Comparison of ENCODE assay signal across 1 cellular context in genomic region chr1:52925571-52926005, GRCh38.
A peak's percentile ranks its signal among the peaks of the same experiment; 100 is the strongest.
TF ChIP-seq lines count a peak whose summit lies in the region.

No MANE protein-coding gene starts in this region.

TF ChIP-seq in HepG2, 621 proteins besides CTCF, POLR2A, EP300 and RAD21 (continued from another document and continues in another):
- TF ChIP-seq ZNF687 (CRISPR knock-in tag; IDR thresholded peaks at IDR 0.05) = no peak
- TF ChIP-seq ZNF547 (CRISPR knock-in tag; IDR thresholded peaks at IDR 0.05) = no peak
- no peak for TF ChIP-seq XBP1 (CRISPR knock-in tag; IDR thresholded peaks at IDR 0.05)
- TF ChIP-seq ADNP (CRISPR knock-in tag; IDR thresholded peaks at IDR 0.05) = no peak
- TF ChIP-seq MYNN (CRISPR knock-in tag; IDR thresholded peaks at IDR 0.05; ENCODE audit: low read depth) = peak; percentile 100
- TF ChIP-seq ZSCAN9 (CRISPR knock-in tag; IDR thresholded peaks at IDR 0.05; ENCODE audit: borderline replicate concordance) = no peak
- no peak for TF ChIP-seq RELA (CRISPR knock-in tag; IDR thresholded peaks at IDR 0.05)
- no peak for TF ChIP-seq CHCHD3 (CRISPR knock-in tag; IDR thresholded peaks at IDR 0.05)
- no peak for TF ChIP-seq SMARCC2 (IDR thresholded peaks at IDR 0.05)
- TF ChIP-seq ZNF251 (CRISPR knock-in tag; IDR thresholded peaks at IDR 0.05) = no peak
- TF ChIP-seq ZNF629 (CRISPR knock-in tag; conservative IDR thresholded peaks at IDR 0.05) = no peak
- no peak for TF ChIP-seq ARNTL (CRISPR knock-in tag; IDR thresholded peaks at IDR 0.05)
- TF ChIP-seq ZKSCAN5 (CRISPR knock-in tag; IDR thresholded peaks at IDR 0.05) = no peak
- TF ChIP-seq HNRNPUL1 (IDR thresholded peaks at IDR 0.05; ENCODE audit: low read depth, low read length) = no peak
- no peak for TF ChIP-seq ZNF563 (CRISPR knock-in tag; IDR thresholded peaks at IDR 0.05)
- no peak for TF ChIP-seq FUBP1 (CRISPR knock-in tag; IDR thresholded peaks at IDR 0.05; ENCODE audit: borderline replicate concordance)
- TF ChIP-seq DNMT3B (CRISPR knock-in tag; conservative IDR thresholded peaks at IDR 0.05) = no peak
- TF ChIP-seq ZNF407 (CRISPR knock-in tag; IDR thresholded peaks at IDR 0.05; ENCODE audit: not compliant biosample characterization) = no peak
- TF ChIP-seq SP5 (CRISPR knock-in tag; IDR thresholded peaks at IDR 0.05; ENCODE audit: borderline replicate concordance, low read depth) = no peak
- no peak for TF ChIP-seq KDM3A (CRISPR knock-in tag; IDR thresholded peaks at IDR 0.05; ENCODE audit: low read depth)
- no peak for TF ChIP-seq SAFB2 (CRISPR knock-in tag; IDR thresholded peaks at IDR 0.05; ENCODE audit: borderline replicate concordance, low read depth)
- TF ChIP-seq RFX1 (IDR thresholded peaks at IDR 0.05) = no peak
- TF ChIP-seq ZNF597 (CRISPR knock-in tag; IDR thresholded peaks at IDR 0.05) = no peak
- TF ChIP-seq ZFP91 (CRISPR knock-in tag; IDR thresholded peaks at IDR 0.05; ENCODE audit: borderline replicate concordance) = no peak
- TF ChIP-seq ZNF724P (CRISPR knock-in tag; IDR thresholded peaks at IDR 0.05; ENCODE audit: borderline replicate concordance) = no peak
- no peak; the same call in 1 of the 2 replicates for TF ChIP-seq ZNF878 (CRISPR knock-in tag; IDR thresholded peaks at IDR 0.05)
- TF ChIP-seq ZNF556 (CRISPR knock-in tag; IDR thresholded peaks at IDR 0.05; ENCODE audit: borderline replicate concordance) = no peak
- TF ChIP-seq HIC2 (CRISPR knock-in tag; IDR thresholded peaks at IDR 0.05; ENCODE audit: low read depth) = no peak
- peak; percentile 54; the same call in 1 of the 2 replicates for TF ChIP-seq KMT2B (CRISPR knock-in tag; IDR thresholded peaks at IDR 0.05)
- no peak for TF ChIP-seq KLF16 (CRISPR knock-in tag; IDR thresholded peaks at IDR 0.05)
- no peak for TF ChIP-seq RBM22 (optimal IDR thresholded peaks at IDR 0.05; ENCODE audit: low read length)
- no peak for TF ChIP-seq ZNF790 (CRISPR knock-in tag; IDR thresholded peaks at IDR 0.05; ENCODE audit: borderline replicate concordance)
- no peak for TF ChIP-seq TRIM24 (CRISPR knock-in tag; IDR thresholded peaks at IDR 0.05)
- TF ChIP-seq POGZ (CRISPR knock-in tag; IDR thresholded peaks at IDR 0.05) = no peak
- TF ChIP-seq ATRX (CRISPR knock-in tag; IDR thresholded peaks at IDR 0.05; ENCODE audit: borderline replicate concordance) = no peak
- no peak for TF ChIP-seq ZMAT5 (CRISPR knock-in tag; IDR thresholded peaks at IDR 0.05; ENCODE audit: borderline replicate concordance, low read depth)
- TF ChIP-seq FOXJ3 (CRISPR knock-in tag; IDR thresholded peaks at IDR 0.05; ENCODE audit: borderline replicate concordance) = peak; percentile 44; the same call in 1 of the 2 replicates
- TF ChIP-seq ZNF670 (CRISPR knock-in tag; IDR thresholded peaks at IDR 0.05; ENCODE audit: borderline replicate concordance) = no peak
- TF ChIP-seq SNRNP70 (IDR thresholded peaks at IDR 0.05; ENCODE audit: low read depth, low read length) = no peak
- TF ChIP-seq ZNF780A (CRISPR knock-in tag; IDR thresholded peaks at IDR 0.05) = no peak
- TF ChIP-seq GPN1 (CRISPR knock-in tag; IDR thresholded peaks at IDR 0.05; ENCODE audit: borderline replicate concordance) = no peak
- TF ChIP-seq RXRA (CRISPR knock-in tag; IDR thresholded peaks at IDR 0.05) = no peak
- no peak for TF ChIP-seq TEAD2 (CRISPR knock-in tag; IDR thresholded peaks at IDR 0.05)
- peak; percentile 36 for TF ChIP-seq CREM (IDR thresholded peaks at IDR 0.05)
- no peak for TF ChIP-seq CREM (CRISPR knock-in tag; IDR thresholded peaks at IDR 0.05)
- no peak for TF ChIP-seq ZBTB42 (CRISPR knock-in tag; IDR thresholded peaks at IDR 0.05)
- TF ChIP-seq SP2 (CRISPR knock-in tag; IDR thresholded peaks at IDR 0.05) = no peak
- TF ChIP-seq ZNF572 (CRISPR knock-in tag; IDR thresholded peaks at IDR 0.05) = no peak
- no peak for TF ChIP-seq TOE1 (CRISPR knock-in tag; IDR thresholded peaks at IDR 0.05)
- no peak for TF ChIP-seq HIVEP1 (CRISPR knock-in tag; IDR thresholded peaks at IDR 0.05)
- TF ChIP-seq CEBPG (CRISPR knock-in tag; IDR thresholded peaks at IDR 0.05) = peak; percentile 21; the same call in 1 of the 2 replicates
- TF ChIP-seq JUN (CRISPR knock-in tag; IDR thresholded peaks at IDR 0.05) = no peak
